ENCODE assay signal across 13 cellular contexts in genomic region chr4:108611360-108611759, GRCh38. TPM values are rescaled to one million over a fixed set of nuclear protein-coding genes. Genes with fewer than 3 reads are reported as not detected.
DNase-seq lines count a peak whose midpoint lies in the region; ATAC-seq and TF ChIP-seq lines count a peak whose summit lies in the region.
"Had no signal": no experiment of that assay in that cellular context is flagged by ENCODE, and none has a peak within 500 bp of the region (broad histone marks: within the 10 kb centered on the region; RNA-seq: fewer than 3 reads in every experiment).

No MANE protein-coding gene starts in this region.

- intact Hi-C loops in left ventricle myocardium superior (cut with micrococcal nuclease) (no loop called here), MCF 10A (cut with micrococcal nuclease) (no loop called here)

- H3K4me3 ChIP-seq in cardiac muscle cell (no peak overlapping the region), tibial nerve (peak overlapping the region in 3 of 4 donors; percentile 10 to 37 (median 26))

- no peak for TF ChIP-seq EP300 in tibial nerve (IDR thresholded peaks at IDR 0.05)

- H3K27ac Mint-ChIP-seq in MCF 10A (ENCODE audit: low read depth, unreplicated experiment) = no peak overlapping the region
- H3K27ac Mint-ChIP-seq: H9 had no signal

- H3K9me3 Mint-ChIP-seq in MCF 10A (ENCODE audit: unreplicated experiment) = peaks cover 8% of the 10 kb centered on the region

- H3K27me3 ChIP-seq in cardiac muscle cell (no peaks in the 10 kb centered on the region), tibial nerve (no peaks in the 10 kb centered on the region)

- H3K36me3 ChIP-seq in cardiac muscle cell = no peaks in the 10 kb centered on the region
- H3K36me3 ChIP-seq in tibial nerve = peaks cover 0 to 2% (median 0%) of the 10 kb centered on the region in 3 donors

- ATAC-seq in left ventricle myocardium superior = no peak
- no peak for ATAC-seq in HG03354 (IDR thresholded peaks at IDR 0.05; ENCODE audit: poor library complexity, severe bottlenecking, unreplicated experiment)

- CTCF ChIA-PET in MCF 10A (lab: Yijun Ruan, JAX) = no interaction called here

- H3K36me3 Mint-ChIP-seq in MCF 10A (ENCODE audit: insufficient read depth, unreplicated experiment) = peaks cover 4% of the 10 kb centered on the region

- 33 to 37% methylated on average over 10 of the region's 10 CpGs for WGBS in tibial nerve, 2 donors

- POLR2A ChIA-PET in MCF 10A (lab: Yijun Ruan, JAX) = interaction anchor here (1.1 to 1.2 kb wide), 2 partner anchors 9 to 16 kb away, joined by 4 read pairs; partner anchors contain the start of gene RPL34

- H3K9me3 ChIP-seq in cardiac muscle cell (ENCODE audit: low read depth) (no peaks in the 10 kb centered on the region), tibial nerve (peaks cover 0 to 11% (median 0%) of the 10 kb centered on the region in 4 donors)

- TF ChIP-seq POLR2A in tibial nerve (IDR thresholded peaks at IDR 0.05) = no peak

- no peak overlapping the region for H3K27ac ChIP-seq in cardiac muscle cell
- H3K27ac ChIP-seq in tibial nerve = no peak overlapping the region
- H3K27ac ChIP-seq: C4-2B, VCaP had no signal

- H3K4me3 Mint-ChIP-seq in MCF 10A (ENCODE audit: unreplicated experiment) = peak overlapping the region; percentile 55
- H3K4me3 Mint-ChIP-seq: H9 had no signal

- H3K4me1 ChIP-seq in cardiac muscle cell (ENCODE audit: low read depth) (no peaks in the 10 kb centered on the region), tibial nerve (peaks cover 0 to 13% (median 0%) of the 10 kb centered on the region in 4 donors)

- H3K4me1 Mint-ChIP-seq in MCF 10A (ENCODE audit: insufficient read depth, unreplicated experiment) = no peaks in the 10 kb centered on the region

- BruUV-seq in MCF 10A (replicated peaks; lab: Mats Ljungman, UMichigan) = no TSS peak

- TF ChIP-seq CTCF in cardiac muscle cell (IDR thresholded peaks at IDR 0.05; ENCODE audit: low read depth, low read length) (peak; percentile 56), MCF 10A (IDR thresholded peaks at IDR 0.05; ENCODE audit: unreplicated experiment) (no peak), tibial nerve (IDR thresholded peaks at IDR 0.05) (peak in 2 of 5 experiments; percentile 16 to 23)

- peak in 1 of 2 donors; percentile 55 for DNase-seq in cardiac muscle cell (ENCODE audit: low read depth in 1 of 2, low spot score in 1 of 2)
- no peak for DNase-seq in left ventricle myocardium superior
- no peak for DNase-seq in MCF 10A (ENCODE audit: unreplicated experiment)
- DNase-seq in medulla oblongata (ENCODE audit: extremely low spot score) = peak; percentile 58
- no peak for DNase-seq in tibial nerve (ENCODE audit: low spot score in 2 of 2)
- no peak for DNase-seq in stimulated activated CD4-positive, alpha-beta T cell treated with anti-CD3 and anti-CD28 coated beads, Interleukin-4, amount 100 ng/mL, for 1 hour
- DNase-seq in middle frontal gyrus (ENCODE audit: extremely low spot score, low spot score) = no peak
- DNase-seq: activated T-cell treated with anti-CD3 and anti-CD28 coated beads, Interleukin-2, amount 50 U/mL, for 48 hours; H9; NCI-H2171 treated with DMSO at 0.1 percent for 48 hours had no signal

- no peaks in the 10 kb centered on the region for H3K27me3 Mint-ChIP-seq in MCF 10A (ENCODE audit: insufficient read depth, unreplicated experiment)

RNA-seq across cellular contexts. Expression of gene RPL34, which starts 9.0 kb away (rescaled TPM):
- total RNA-seq in cardiac muscle cell (803 and 848 TPM in 2 replicates), left ventricle myocardium superior (718 TPM), MCF 10A (2022) (1,508 and 1,646 TPM in 2 replicates), tibial nerve (1,000 to 10,000 TPM in 1 of 4 donors, 100 to 1,000 TPM in 3; 554 to 1,152 (median 836) TPM)
- polyA plus RNA-seq in cardiac muscle cell = 830 and 922 TPM in 2 replicates

RNA-seq across cellular contexts. Expression of gene OSTC, which starts 39.0 kb away (rescaled TPM):
- total RNA-seq in cardiac muscle cell = 149 and 222 TPM in 2 replicates
- polyA plus RNA-seq in cardiac muscle cell = 258 and 402 TPM in 2 replicates
- 26.7 TPM for total RNA-seq in left ventricle myocardium superior
- total RNA-seq in MCF 10A (2022) = 175 and 214 TPM in 2 replicates
- 10 to 100 TPM; 36.4 to 63.0 (median 46.6) TPM for total RNA-seq in tibial nerve
